ENCODE assay signal across 16 cellular contexts in the genomic region with DNA sequence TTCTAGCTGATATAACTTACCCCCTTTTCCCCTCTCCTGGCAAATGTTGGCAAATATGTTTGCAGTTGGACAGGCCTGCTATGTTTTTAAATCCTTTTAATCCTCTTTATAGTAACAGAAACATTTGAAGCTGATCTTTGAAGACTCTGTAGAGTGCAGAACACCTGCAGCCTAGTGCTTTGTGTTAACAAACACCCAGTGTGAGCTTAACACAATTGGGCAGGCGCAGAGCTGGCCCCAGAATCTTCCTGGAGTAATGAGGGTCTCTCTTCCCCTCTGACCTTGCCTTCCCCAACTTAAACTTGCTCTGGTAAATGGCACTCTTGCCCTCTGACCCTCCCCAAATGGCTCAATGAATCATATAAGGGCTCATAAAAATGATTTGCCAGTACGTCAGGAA.
DNase-seq lines count a peak whose midpoint lies in the region; ATAC-seq, FAIRE-seq and TF ChIP-seq lines count a peak whose summit lies in the region.
"Had no signal": no experiment of that assay in that cellular context is flagged by ENCODE, and none has a peak within 500 bp of the region (broad histone marks: within the 10 kb centered on the region; RNA-seq: fewer than 3 reads in every experiment).

No MANE protein-coding gene starts in this region.

- H3K79me1 ChIP-seq in H1 (ENCODE audit: low read depth, low read length) (no peaks in the 10 kb centered on the region), neuronal stem cell (ENCODE audit: low read depth, low read length) (no peaks in the 10 kb centered on the region)

- H3K9me3 Mint-ChIP-seq in naive thymus-derived CD8-positive, alpha-beta T cell, result peaks cover 0 to 24% (median 0%) of the 10 kb centered on the region in 9 donors
- H3K9me3 Mint-ChIP-seq: IgD-negative memory B cell had no signal

- CTCF ChIA-PET in H1 (lab: Charles Lee; ENCODE audit: partially characterized antibody), result interaction anchor here (1.0 to 1.3 kb wide), 2 partner anchors 38 to 57 kb away, joined by 3 read pairs; no protein-coding TSS in a partner anchor

- 78% methylated on average over 2 of the region's 2 CpGs; no CpG with 5 or more reads in 1 of the 2 experiments for WGBS in H1 (ENCODE audit: extremely low coverage in 1 of 2, insufficient coverage in 1 of 2, insufficient read length in 1 of 2, insufficient replicate concordance in 2 of 2, low coverage in 1 of 2, low lambda C conversion rate in 2 of 2, missing lambda C conversion rate in 1 of 2), 2 experiments
- WGBS in neuronal stem cell (ENCODE audit: extremely low coverage in 2 of 2, insufficient read length in 2 of 2, insufficient replicate concordance in 1 of 2), 2 donors, result no CpG with 5 or more reads among the region's 2 CpGs

- no peak overlapping the region for H3K4me3 ChIP-seq in H1 (ENCODE audit: extremely low read depth in 1 of 4, insufficient read depth in 2 of 4, low read depth in 3 of 4, low read length in 4 of 4)
- H3K4me3 ChIP-seq in neuronal stem cell (ENCODE audit: low read length in 2 of 2), result no peak overlapping the region
- H3K4me3 ChIP-seq: BLaER1 treated with 17β-estradiol and CSF1 and Interleukin-3, amounts not matched to agents 10 nM and 100 nM had no signal

- H2BK20ac ChIP-seq in H1 (ENCODE audit: low read length), result no peak overlapping the region

- TF ChIP-seq EP300 in H1 (IDR thresholded peaks at IDR 0.05; ENCODE audit: borderline replicate concordance in 1 of 2, low read depth in 2 of 2, low read length in 2 of 2), result no peak

- H2BK12ac ChIP-seq in H1 (ENCODE audit: low read depth, low read length) (no peak overlapping the region), neuronal stem cell (ENCODE audit: low read length) (no peak overlapping the region)

- TF ChIP-seq RAD21 in H1 (IDR thresholded peaks at IDR 0.05 in 1 of 2, conservative IDR thresholded peaks at IDR 0.05 in 1 of 2; ENCODE audit: low read depth in 2 of 2, low read length in 2 of 2), result no peak

- H3K27me3 ChIP-seq in H1 (replicated peaks in 1 of 4; ENCODE audit: control insufficient read depth in 3 of 4, extremely low read depth in 1 of 4, insufficient read depth in 3 of 4, low read length in 3 of 4) (no peaks in the 10 kb centered on the region), neuronal stem cell (ENCODE audit: control insufficient read depth in 3 of 3, insufficient read depth in 3 of 3, low read depth in 1 of 3, low read length in 3 of 3) (no peaks in the 10 kb centered on the region)
- H3K27me3 ChIP-seq: BLaER1 treated with 17β-estradiol and CSF1 and Interleukin-3, amounts not matched to agents 10 nM and 100 nM had no signal

- H3K4me2 ChIP-seq in H1 (ENCODE audit: insufficient read depth in 1 of 2, low read depth in 2 of 2, low read length in 2 of 2), result no peak overlapping the region
- no peak overlapping the region for H3K4me2 ChIP-seq in neuronal stem cell (ENCODE audit: insufficient read depth, low read length, poor library complexity, severe bottlenecking)
- H3K4me2 ChIP-seq: BLaER1 treated with 17β-estradiol and CSF1 and Interleukin-3, amounts not matched to agents 10 nM and 100 nM had no signal

- no peaks in the 10 kb centered on the region for H4K20me1 ChIP-seq in H1 (replicated peaks in 1 of 2; ENCODE audit: control insufficient read depth in 1 of 2, insufficient read depth in 2 of 2, low read length in 2 of 2)
- H4K20me1 ChIP-seq: BLaER1 treated with 17β-estradiol and CSF1 and Interleukin-3, amounts not matched to agents 10 nM and 100 nM had no signal

- no peaks in the 10 kb centered on the region for H3K36me3 ChIP-seq in H1 (ENCODE audit: control insufficient read depth in 2 of 4, insufficient read depth in 4 of 4, low read length in 3 of 4)
- H3K36me3 ChIP-seq in neuronal stem cell (replicated peaks in 1 of 2; ENCODE audit: control insufficient read depth in 2 of 2, insufficient read depth in 2 of 2, low read length in 2 of 2), result no peaks in the 10 kb centered on the region
- H3K36me3 ChIP-seq: BLaER1 treated with 17β-estradiol and CSF1 and Interleukin-3, amounts not matched to agents 10 nM and 100 nM had no signal

- H3K79me2 ChIP-seq in H1 (ENCODE audit: control insufficient read depth in 1 of 2, insufficient read depth in 2 of 2, low read length in 2 of 2), result no peaks in the 10 kb centered on the region

- no peak overlapping the region for H3K4me3 Mint-ChIP-seq in naive thymus-derived CD8-positive, alpha-beta T cell
- H3K4me3 Mint-ChIP-seq: CD4-positive, CD25-positive, alpha-beta regulatory T cell; IgD-negative memory B cell had no signal

- no peak for TF ChIP-seq CTCF in D721Med (IDR thresholded peaks at IDR 0.05; ENCODE audit: insufficient read depth, missing control alignments)
- no peak for TF ChIP-seq CTCF in H1 (IDR thresholded peaks at IDR 0.05; ENCODE audit: control extremely low read depth in 1 of 3, insufficient read depth in 1 of 3, low read depth in 1 of 3, low read length in 3 of 3)

- H3K18ac ChIP-seq in H1 (ENCODE audit: extremely low read depth, low read length) (no peak overlapping the region), neuronal stem cell (ENCODE audit: low read length) (no peak overlapping the region)

- peak overlapping the region; percentile 66; the same call in 1 of the 2 replicates for H2AFZ ChIP-seq in H1 (ENCODE audit: low read length)
- peak overlapping the region; percentile 5 for H2AFZ ChIP-seq in neuronal stem cell (ENCODE audit: low read length)

- H2AK5ac ChIP-seq in H1 (ENCODE audit: low read depth, low read length), result no peak overlapping the region
- H2AK5ac ChIP-seq in neuronal stem cell (ENCODE audit: low read depth, low read length), result no peak overlapping the region

- H3K27ac ChIP-seq in H1 (ENCODE audit: low read depth, low read length) (no peak overlapping the region), neuronal stem cell (replicated peaks; ENCODE audit: low read length) (no peak overlapping the region)
- H3K27ac ChIP-seq: BLaER1 treated with 17β-estradiol and CSF1 and Interleukin-3, amounts not matched to agents 10 nM and 100 nM had no signal

- H3K9me3 ChIP-seq in H1 (ENCODE audit: insufficient read depth in 2 of 2, low read depth in 1 of 2, low read length in 1 of 2) (no peaks in the 10 kb centered on the region), neuronal stem cell (replicated peaks in 1 of 2; ENCODE audit: control insufficient read depth in 2 of 2, insufficient read depth in 1 of 2, low read depth in 1 of 2, low read length in 2 of 2) (no peaks in the 10 kb centered on the region)
- H3K9me3 ChIP-seq: BLaER1 treated with 17β-estradiol and CSF1 and Interleukin-3, amounts not matched to agents 10 nM and 100 nM had no signal

- H3K36me3 Mint-ChIP-seq in naive thymus-derived CD8-positive, alpha-beta T cell, result no peaks in the 10 kb centered on the region
- H3K36me3 Mint-ChIP-seq: CD4-positive, CD25-positive, alpha-beta regulatory T cell had no signal

- H3K23ac ChIP-seq in H1 (ENCODE audit: insufficient read length), result no peak overlapping the region
- no peak overlapping the region for H3K23ac ChIP-seq in neuronal stem cell (ENCODE audit: low read depth, low read length, poor library complexity)

- POLR2A ChIA-PET in H1 (lab: Charles Lee; ENCODE audit: partially characterized antibody), result no interaction called here
- POLR2A ChIA-PET in naive thymus-derived CD8-positive, alpha-beta T cell (lab: Charles Lee), result no interaction called here

- H4K8ac ChIP-seq in H1 (ENCODE audit: extremely low read depth, insufficient read depth, low read length), result no peak overlapping the region
- no peak overlapping the region for H4K8ac ChIP-seq in neuronal stem cell (ENCODE audit: low read depth, low read length)

- H4K91ac ChIP-seq in H1 (replicated peaks; ENCODE audit: insufficient read length, low read length) (no peak overlapping the region), neuronal stem cell (ENCODE audit: low read depth, low read length, poor library complexity) (no peak overlapping the region)

- TF ChIP-seq POLR2A in H1 (IDR thresholded peaks at IDR 0.05; ENCODE audit: control extremely low read depth in 1 of 2, low read depth in 2 of 2, low read length in 2 of 2), result no peak

- H3K27ac Mint-ChIP-seq in naive thymus-derived CD8-positive, alpha-beta T cell, result no peak overlapping the region
- H3K27ac Mint-ChIP-seq: CD4-positive, CD25-positive, alpha-beta regulatory T cell had no signal

- H4K5ac ChIP-seq in H1 (ENCODE audit: insufficient read length, low read depth, low read length), result no peak overlapping the region

- H3K9ac ChIP-seq in H1 (replicated peaks in 1 of 4; ENCODE audit: extremely low read depth in 1 of 4, low read depth in 3 of 4, low read length in 3 of 4), result no peak overlapping the region
- H3K9ac ChIP-seq in neuronal stem cell (ENCODE audit: low read depth, low read length, poor library complexity), result no peak overlapping the region
- H3K9ac ChIP-seq: BLaER1 treated with 17β-estradiol and CSF1 and Interleukin-3, amounts not matched to agents 10 nM and 100 nM had no signal

- H3K14ac ChIP-seq in H1 (ENCODE audit: insufficient read length) (no peak overlapping the region), neuronal stem cell (ENCODE audit: low read length) (no peak overlapping the region)

- H3K23me2 ChIP-seq in H1 (ENCODE audit: low read depth, low read length), result no peaks in the 10 kb centered on the region

- H2BK15ac ChIP-seq in H1 (ENCODE audit: low read length), result no peak overlapping the region
- no peak overlapping the region for H2BK15ac ChIP-seq in neuronal stem cell (ENCODE audit: low read length)

- no peak for ATAC-seq in HG03196 (IDR thresholded peaks at IDR 0.05; ENCODE audit: unreplicated experiment)
- no peak for ATAC-seq in naive thymus-derived CD8-positive, alpha-beta T cell

- H3K4ac ChIP-seq in H1 (replicated peaks; ENCODE audit: insufficient read length, low read depth, low read length) (no peak overlapping the region), neuronal stem cell (ENCODE audit: low read length) (no peak overlapping the region)

- H3K27me3 Mint-ChIP-seq in naive thymus-derived CD8-positive, alpha-beta T cell, result peaks cover 0 to 18% (median 1%) of the 10 kb centered on the region in 5 donors

- no peaks in the 10 kb centered on the region for H3K4me1 Mint-ChIP-seq in naive thymus-derived CD8-positive, alpha-beta T cell
- H3K4me1 Mint-ChIP-seq: CD4-positive, CD25-positive, alpha-beta regulatory T cell had no signal

- H2BK5ac ChIP-seq in H1 (ENCODE audit: low read depth, low read length), result no peak overlapping the region
- H2BK5ac ChIP-seq in neuronal stem cell (ENCODE audit: low read length), result no peak overlapping the region

- no peak overlapping the region for H3K56ac ChIP-seq in H1 (replicated peaks; ENCODE audit: insufficient read length, low read depth, low read length)

- no peak overlapping the region for H2BK120ac ChIP-seq in H1 (replicated peaks; ENCODE audit: low read depth, low read length)
- H2BK120ac ChIP-seq in neuronal stem cell (ENCODE audit: low read depth, low read length), result no peak overlapping the region

- no peaks in the 10 kb centered on the region for H3K4me1 ChIP-seq in H1 (replicated peaks in 1 of 4; ENCODE audit: control insufficient read depth in 3 of 4, insufficient read depth in 4 of 4, low read length in 3 of 4)
- peaks cover 2 to 14% of the 10 kb centered on the region in 2 donors for H3K4me1 ChIP-seq in neuronal stem cell (ENCODE audit: control insufficient read depth in 2 of 2, insufficient read depth in 1 of 2, low read depth in 1 of 2, low read length in 2 of 2)
- H3K4me1 ChIP-seq: BLaER1 treated with 17β-estradiol and CSF1 and Interleukin-3, amounts not matched to agents 10 nM and 100 nM had no signal

- no peak for DNase-seq in D721Med (ENCODE audit: insufficient read length, low spot score)
- peak; percentile 81 for DNase-seq in NCI-H82 (lab: John Stamatoyannopoulos, UW)
- DNase-seq in H1 (ENCODE audit: low read depth in 1 of 2, low spot score in 2 of 2), result no peak
- peak; percentile 43 for DNase-seq in neuronal stem cell (ENCODE audit: low spot score)
- no peak for DNase-seq in superior temporal gyrus (ENCODE audit: extremely low spot score)
- no peak for DNase-seq in naive thymus-derived CD8-positive, alpha-beta T cell
- DNase-seq in NOMO-1 treated with dmso at 0.1 percent for 144 hours (lab: John Stamatoyannopoulos, UW; ENCODE audit: unreplicated experiment), result no peak
- DNase-seq: ACHN; CD4-positive, CD25-positive, alpha-beta regulatory T cell; DND-41; GDM1; HCEC 1CT had no signal

- FAIRE-seq in D721Med (lab: Jason Lieb, UNC), result peak; percentile 78
- FAIRE-seq in H1 (lab: Jason Lieb, UNC), result no peak
- FAIRE-seq: GM12892 had no signal

Comparison
In these comparisons a context has a peak if more than half of its experiments do, and no peak if none do; other contexts are left out.
1. DNase-seq: peak in NCI-H82 (single experiment) and neuronal stem cell (single experiment); none in D721Med (single experiment), H1 (0 of 2), superior temporal gyrus (single experiment), naive thymus-derived CD8-positive, alpha-beta T cell (0 of 10) and NOMO-1 treated with dmso at 0.1 percent for 144 hours (single experiment).